1 cellular context compared by ENCODE assay signal in genomic region chr3:196302960-196303359, GRCh38. TPM values are rescaled to one million over a fixed set of nuclear protein-coding genes. Genes with fewer than 3 reads are reported as not detected.
"Had no signal": no experiment of that assay in that cellular context is flagged by ENCODE, and none has a peak within 500 bp of the region (broad histone marks: within the 10 kb centered on the region; RNA-seq: fewer than 3 reads in every experiment).

No MANE protein-coding gene starts in this region.

RNA-seq across cellular contexts. Expression of gene TM4SF19, which starts 35.2 kb away (rescaled TPM):
- total RNA-seq: Right ventricle myocardium inferior had no signal
